In the genomic region with DNA sequence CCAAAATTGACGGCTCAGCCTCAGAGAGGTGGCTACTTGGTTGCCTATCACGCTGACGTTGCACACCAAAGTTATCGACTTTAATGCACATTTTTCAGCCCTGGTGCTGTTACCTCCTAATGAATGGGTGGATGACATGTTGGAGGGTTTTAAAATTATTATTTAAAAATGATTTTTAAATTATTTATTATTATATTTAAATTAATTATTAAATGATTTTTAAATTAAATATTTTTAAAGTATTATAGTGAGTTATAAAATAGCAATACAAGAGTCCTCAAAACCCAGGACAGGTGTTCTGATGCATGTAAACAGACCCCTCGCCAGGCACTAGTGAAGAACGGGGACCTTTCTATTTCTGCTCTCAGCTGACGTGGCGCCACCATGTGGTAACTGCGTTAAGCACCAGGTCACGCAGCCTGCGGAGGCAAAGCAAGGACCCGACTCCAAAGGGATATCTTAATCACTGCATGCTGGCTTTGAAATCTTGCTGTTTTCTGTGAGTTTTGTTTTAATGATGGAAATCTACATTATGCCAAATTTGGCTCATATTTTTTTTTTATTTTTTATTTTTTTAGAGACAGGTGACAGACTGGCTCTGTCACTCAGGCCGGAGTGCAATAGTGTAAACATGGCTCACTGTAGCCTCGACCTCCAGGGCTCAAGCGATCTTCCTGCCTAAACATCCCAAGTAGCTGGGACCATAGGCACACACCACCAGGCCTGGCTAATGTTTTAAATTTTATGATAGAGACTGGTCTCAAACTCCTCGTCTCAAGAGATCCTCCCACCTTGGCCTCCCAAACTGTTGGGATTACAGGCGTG, we compare ENCODE assay signal across 8 cellular contexts. TPM values are rescaled to one million over a fixed set of nuclear protein-coding genes. Genes with fewer than 3 reads are reported as not detected.
DNase-seq lines count a peak whose midpoint lies in the region; ATAC-seq and TF ChIP-seq lines count a peak whose summit lies in the region.

No MANE protein-coding gene starts in this region.

- DNase-seq in BJ (ENCODE audit: low read depth): no peak
- peak; percentile 84 for DNase-seq in HEK293T (ENCODE audit: extremely low spot score)
- peak; percentile 57 for DNase-seq in NCI-H748 (lab: John Stamatoyannopoulos, UW; ENCODE audit: unreplicated experiment)
- DNase-seq in activated CD8-positive, alpha-beta memory T cell treated with anti-CD3 and anti-CD28 coated beads for 24 hours: peak; percentile 71
- DNase-seq in esophagus squamous epithelium (lab: John Stamatoyannopoulos, UW): no peak
- peak; percentile 75 for DNase-seq in nephron progenitor cell

- H3K4me1 Mint-ChIP-seq in nephron progenitor cell: peaks cover 18% of the 10 kb centered on the region

- peaks cover 2% of the 10 kb centered on the region for H3K27me3 Mint-ChIP-seq in nephron progenitor cell (ENCODE audit: low read depth, poor library complexity)

- no peaks in the 10 kb centered on the region for H3K9me3 ChIP-seq in esophagus squamous epithelium

- intact Hi-C loops in esophagus squamous epithelium (cut with DNase I): loop anchor here (10.0 kb wide), 1 partner anchor 177 kb away; no protein-coding TSS in a partner anchor

- H3K27me3 ChIP-seq in BJ (ENCODE audit: control insufficient read depth, insufficient read depth, low read length) (no peaks in the 10 kb centered on the region), esophagus squamous epithelium (no peaks in the 10 kb centered on the region)

- H3K36me3 Mint-ChIP-seq in nephron progenitor cell (ENCODE audit: low read depth): peaks cover 28% of the 10 kb centered on the region

- TF ChIP-seq POLR2A in esophagus squamous epithelium (IDR thresholded peaks at IDR 0.05): no peak

- POLR2A ChIA-PET in BJ (lab: Charles Lee) (no interaction called here), HEK293T (lab: Yijun Ruan, JAX) (no interaction called here)

- CTCF ChIA-PET in BJ (lab: Yijun Ruan, JAX) (interaction anchor here (0.8 to 1.3 kb wide), 2 partner anchors 10 to 726 kb away, joined by 3 to 5 read pairs; no protein-coding TSS in a partner anchor), HEK293T (lab: Yijun Ruan, JAX) (interaction anchor here (0.6 to 0.7 kb wide), 2 partner anchors 8 to 201 kb away, joined by 3 to 9 read pairs; no protein-coding TSS in a partner anchor)

- 58 to 59% methylated on average over 17 of the region's 17 CpGs for WGBS in esophagus squamous epithelium, 2 donors

- no peak overlapping the region for H3K4me3 ChIP-seq in BJ (ENCODE audit: low read depth, low read length)
- H3K4me3 ChIP-seq in esophagus squamous epithelium: no peak overlapping the region

- peak; percentile 78 for TF ChIP-seq CTCF in BJ (IDR thresholded peaks at IDR 0.05; ENCODE audit: insufficient read depth, low read depth, low read length)
- TF ChIP-seq CTCF in esophagus squamous epithelium (IDR thresholded peaks at IDR 0.05): peak; percentile 43 to 74 (median 63)
- TF ChIP-seq CTCF in nephron progenitor cell (IDR thresholded peaks at IDR 0.05): peak; percentile 84

- no peak overlapping the region for H3K27ac Mint-ChIP-seq in nephron progenitor cell

- H3K9me3 Mint-ChIP-seq in nephron progenitor cell: peaks cover 6% of the 10 kb centered on the region

- H3K4me3 Mint-ChIP-seq in nephron progenitor cell: no peak overlapping the region

- ATAC-seq in HG03469 (IDR thresholded peaks at IDR 0.05; ENCODE audit: unreplicated experiment) (no peak), GM21381 (IDR thresholded peaks at IDR 0.05; ENCODE audit: unreplicated experiment) (no peak)

- H3K36me3 ChIP-seq in BJ (ENCODE audit: control insufficient read depth, insufficient read depth, low read length) (peaks cover 4% of the 10 kb centered on the region), esophagus squamous epithelium (peaks cover 0 to 76% (median 0%) of the 10 kb centered on the region in 3 donors)

- no peaks in the 10 kb centered on the region for H3K4me1 ChIP-seq in esophagus squamous epithelium

- no peak overlapping the region for H3K27ac ChIP-seq in esophagus squamous epithelium

TF ChIP-seq in HEK293T, 16 proteins besides CTCF, POLR2A, EP300 and RAD21:
- TF ChIP-seq, protein P1, sequence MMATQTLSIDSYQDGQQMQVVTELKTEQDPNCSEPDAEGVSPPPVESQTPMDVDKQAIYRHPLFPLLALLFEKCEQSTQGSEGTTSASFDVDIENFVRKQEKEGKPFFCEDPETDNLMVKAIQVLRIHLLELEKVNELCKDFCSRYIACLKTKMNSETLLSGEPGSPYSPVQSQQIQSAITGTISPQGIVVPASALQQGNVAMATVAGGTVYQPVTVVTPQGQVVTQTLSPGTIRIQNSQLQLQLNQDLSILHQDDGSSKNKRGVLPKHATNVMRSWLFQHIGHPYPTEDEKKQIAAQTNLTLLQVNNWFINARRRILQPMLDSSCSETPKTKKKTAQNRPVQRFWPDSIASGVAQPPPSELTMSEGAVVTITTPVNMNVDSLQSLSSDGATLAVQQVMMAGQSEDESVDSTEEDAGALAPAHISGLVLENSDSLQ (IDR thresholded peaks at IDR 0.05): 0 out of 2 replicates have a peak, but pooled peaks have one; percentile 15
- TF ChIP-seq HDGF (IDR thresholded peaks at IDR 0.05; ENCODE audit: borderline replicate concordance): no peak
TF ChIP-seq in HEK293T: peak in this region for 1.

RNA-seq across cellular contexts. Expression of a gene that starts 22.6 kb away (rescaled TPM):
- polyA plus RNA-seq in BJ (2011; rRNA removed): 14.0 and 20.8 TPM in 2 replicates
- 4.4 and 11.7 TPM in 2 replicates for polyA minus RNA-seq in BJ (2011; rRNA and poly(A)+ RNA removed)
- total RNA-seq in esophagus squamous epithelium: 10 to 100 TPM in 3 of 4 donors, 1 to 10 TPM in 1; 8.8 to 22.6 (median 15.5) TPM

RNA-seq across cellular contexts. Expression of a gene that starts 25.2 kb away (rescaled TPM):
- polyA plus RNA-seq in BJ (2011; rRNA removed): 12.3 and 20.2 TPM in 2 replicates
- 11.6 and 15.4 TPM in 2 replicates for polyA minus RNA-seq in BJ (2011; rRNA and poly(A)+ RNA removed)
- 10 to 100 TPM in 3 of 4 donors, 1 to 10 TPM in 1; 10.0 to 20.9 (median 14.2) TPM for total RNA-seq in esophagus squamous epithelium

RNA-seq across cellular contexts. Expression of a gene that starts 25.5 kb away (rescaled TPM):
- not detected in 2 replicates for polyA plus RNA-seq in BJ (2011; rRNA removed)
- not detected in 2 replicates for polyA minus RNA-seq in BJ (2011; rRNA and poly(A)+ RNA removed)
- not detected for total RNA-seq in esophagus squamous epithelium

RNA-seq across cellular contexts. Expression of a gene that starts 44.9 kb away (rescaled TPM):
- polyA plus RNA-seq in BJ (2011; rRNA removed): not detected in 2 replicates
- polyA minus RNA-seq in BJ (2011; rRNA and poly(A)+ RNA removed): not detected in 2 replicates
- not detected for total RNA-seq in esophagus squamous epithelium

Comparison
In these comparisons a context has a peak if more than half of its experiments do, and no peak if none do; other contexts are left out.
1. DNase-seq: peak in HEK293T (single experiment), NCI-H748 (single experiment), activated CD8-positive, alpha-beta memory T cell treated with anti-CD3 and anti-CD28 coated beads for 24 hours (single experiment) and nephron progenitor cell (single experiment); none in BJ (single experiment) and esophagus squamous epithelium (single experiment).
2. Peak in every context shown above with its lines, with median percentiles within 50 percentile points of each other: CTCF ChIP-seq.